In the genomic region with DNA sequence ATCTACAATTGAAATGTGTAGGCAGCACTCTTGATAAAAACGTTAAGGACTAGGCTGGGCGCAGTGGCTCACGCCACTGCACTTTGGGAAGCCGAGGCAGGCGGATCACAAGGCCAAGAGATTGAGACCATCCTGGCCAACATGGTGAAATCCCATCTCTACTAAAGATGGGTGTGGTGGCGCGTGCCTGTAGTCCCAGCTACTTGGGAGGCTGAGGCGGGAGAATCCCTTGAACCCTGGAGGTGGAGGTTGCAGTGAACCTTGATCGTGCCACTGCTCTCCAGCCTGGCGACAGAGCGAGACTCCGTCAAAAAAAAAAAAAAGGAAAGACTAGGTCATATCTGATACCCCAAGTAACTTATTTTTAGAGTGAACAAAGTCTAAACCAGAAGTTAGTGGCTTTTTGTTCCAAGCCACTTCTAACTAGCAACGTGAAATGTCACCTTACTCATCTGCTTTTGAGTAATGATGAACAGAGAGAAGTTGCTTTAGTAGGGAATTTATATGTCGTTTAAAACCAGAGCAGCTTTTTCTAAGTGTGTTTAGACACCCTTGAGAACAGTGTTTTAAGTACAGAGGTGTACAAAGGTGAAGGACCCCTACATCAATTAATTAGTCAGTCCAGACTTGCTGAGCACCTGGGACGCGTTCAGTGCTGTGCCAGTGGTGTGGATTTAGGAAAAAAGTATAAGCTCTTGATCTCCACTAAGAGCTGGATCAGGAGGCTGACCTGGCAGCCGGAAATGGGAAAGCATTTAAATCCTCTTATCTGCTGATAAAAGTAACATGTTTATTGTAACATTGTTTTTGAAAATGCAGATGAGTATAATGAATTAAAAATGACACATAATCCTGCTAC, we compare ENCODE assay signal across 19 cellular contexts. TPM values are rescaled to one million over a fixed set of nuclear protein-coding genes. Genes with fewer than 3 reads are reported as not detected.
DNase-seq lines count a peak whose midpoint lies in the region; ATAC-seq and TF ChIP-seq lines count a peak whose summit lies in the region.
"Had no signal": no experiment of that assay in that cellular context is flagged by ENCODE, and none has a peak within 500 bp of the region (broad histone marks: within the 10 kb centered on the region; RNA-seq: fewer than 3 reads in every experiment).

No MANE protein-coding gene starts in this region.

- peaks cover 52% of the 10 kb centered on the region for H3K4me1 Mint-ChIP-seq in activated T-cell treated with anti-CD3 and anti-CD28 coated beads, Interleukin-2, amount 50 U/mL, for 4 hours (ENCODE audit: low read depth)
- peaks cover 78% of the 10 kb centered on the region for H3K4me1 Mint-ChIP-seq in activated naive CD8-positive, alpha-beta T cell treated with anti-CD3 and anti-CD28 coated beads, Interleukin-2, amount 10 ng/mL, durations not matched to agents 7 days and 5 days
- peaks cover 62% of the 10 kb centered on the region for H3K4me1 Mint-ChIP-seq in stimulated activated effector memory CD8-positive, alpha-beta T cell treated with anti-CD3 and anti-CD28 coated beads, Interleukin-12 subunit alpha, Interleukin-12 subunit beta, amount 100 ng/mL, for 72 hours

- H3K4me3 ChIP-seq in PC-3 (ENCODE audit: low read length): no peak overlapping the region
- H3K4me3 ChIP-seq: GM23248, left lung, ovary, tibial artery had no signal

- no peaks in the 10 kb centered on the region for H3K27me3 ChIP-seq in PC-3 (ENCODE audit: low read length)
- H3K27me3 ChIP-seq: left lung, ovary, tibial artery had no signal

- CTCF ChIA-PET in PC-3 (lab: Charles Lee): no interaction called here

- POLR2A ChIA-PET in PC-3 (lab: Charles Lee; ENCODE audit: unreplicated experiment): no interaction called here
- POLR2A ChIA-PET in activated naive CD8-positive, alpha-beta T cell treated with anti-CD3 and anti-CD28 coated beads, Interleukin-2, amount 10 ng/mL, durations not matched to agents 7 days and 5 days (lab: Charles Lee): interaction anchor here (1.2 kb wide), 2 partner anchors 23 to 24 kb away, joined by 4 to 6 read pairs; a partner anchor contains a TSS

- peak overlapping the region; percentile 95 for H3K27ac ChIP-seq in PC-3 (ENCODE audit: low read length)
- H3K27ac ChIP-seq: GM23248, left lung, ovary, tibial artery had no signal

- H3K9me3 Mint-ChIP-seq in activated T-cell treated with anti-CD3 and anti-CD28 coated beads, Interleukin-2, amount 50 U/mL, for 4 hours: no peaks in the 10 kb centered on the region
- H3K9me3 Mint-ChIP-seq in activated naive CD8-positive, alpha-beta T cell treated with anti-CD3 and anti-CD28 coated beads, Interleukin-2, amount 10 ng/mL, durations not matched to agents 7 days and 5 days: no peaks in the 10 kb centered on the region
- no peaks in the 10 kb centered on the region for H3K9me3 Mint-ChIP-seq in stimulated activated effector memory CD8-positive, alpha-beta T cell treated with anti-CD3 and anti-CD28 coated beads, Interleukin-12 subunit alpha, Interleukin-12 subunit beta, amount 100 ng/mL, for 72 hours

- H2AFZ ChIP-seq in PC-3 (ENCODE audit: low read length): no peak overlapping the region
- H2AFZ ChIP-seq: GM23248 had no signal

- peak; percentile 55 for ATAC-seq in activated T-cell treated with anti-CD3 and anti-CD28 coated beads, Interleukin-2, amount 50 U/mL, for 4 hours
- ATAC-seq in PC-3: no peak
- ATAC-seq in activated naive CD8-positive, alpha-beta T cell treated with anti-CD3 and anti-CD28 coated beads, Interleukin-2, amount 10 ng/mL, durations not matched to agents 7 days and 5 days (ENCODE audit: low read depth): peak; percentile 21
- peak; percentile 76 for ATAC-seq in stimulated activated effector memory CD8-positive, alpha-beta T cell treated with anti-CD3 and anti-CD28 coated beads, Interleukin-12 subunit alpha, Interleukin-12 subunit beta, amount 100 ng/mL, for 72 hours
- ATAC-seq: left lung had no signal

- H3K4me3 Mint-ChIP-seq in activated T-cell treated with anti-CD3 and anti-CD28 coated beads, Interleukin-2, amount 50 U/mL, for 4 hours: peak overlapping the region; percentile 13
- H3K4me3 Mint-ChIP-seq in activated naive CD8-positive, alpha-beta T cell treated with anti-CD3 and anti-CD28 coated beads, Interleukin-2, amount 10 ng/mL, durations not matched to agents 7 days and 5 days: peak overlapping the region; percentile 58
- peak overlapping the region; percentile 71 for H3K4me3 Mint-ChIP-seq in stimulated activated effector memory CD8-positive, alpha-beta T cell treated with anti-CD3 and anti-CD28 coated beads, Interleukin-12 subunit alpha, Interleukin-12 subunit beta, amount 100 ng/mL, for 72 hours

- no peaks in the 10 kb centered on the region for H4K20me1 ChIP-seq in PC-3 (ENCODE audit: low read length)

- no peak for TF ChIP-seq CTCF in PC-3 (conservative IDR thresholded peaks at IDR 0.05; ENCODE audit: low read depth, low read length)

- no peak overlapping the region for H3K4me2 ChIP-seq in PC-3 (ENCODE audit: low read length)

- H3K4me1 ChIP-seq in PC-3 (ENCODE audit: insufficient read depth, low read length): peaks cover 60% of the 10 kb centered on the region

- BruUV-seq in PC-3 (replicated peaks; lab: Mats Ljungman, UMichigan): no TSS peak

- intact Hi-C loops in PC-3 (cut with micrococcal nuclease): loop anchor here (2.0 kb wide), 2 partner anchors 19 to 85 kb away; no protein-coding TSS in a partner anchor

- H3K9me3 ChIP-seq in PC-3 (ENCODE audit: low read length): no peaks in the 10 kb centered on the region
- H3K9me3 ChIP-seq: left lung, ovary, tibial artery had no signal

- no peaks in the 10 kb centered on the region for H3K79me2 ChIP-seq in PC-3 (ENCODE audit: low read length)

- peak overlapping the region; percentile 95 for H3K27ac Mint-ChIP-seq in activated naive CD8-positive, alpha-beta T cell treated with anti-CD3 and anti-CD28 coated beads, Interleukin-2, amount 10 ng/mL, durations not matched to agents 7 days and 5 days
- H3K27ac Mint-ChIP-seq in stimulated activated effector memory CD8-positive, alpha-beta T cell treated with anti-CD3 and anti-CD28 coated beads, Interleukin-12 subunit alpha, Interleukin-12 subunit beta, amount 100 ng/mL, for 72 hours: peak overlapping the region; percentile 97

- peaks cover 6% of the 10 kb centered on the region for H3F3A ChIP-seq in PC-3 (ENCODE audit: low read length, unreplicated experiment)

- no peak overlapping the region for H3K9ac ChIP-seq in PC-3 (ENCODE audit: low read length)
- H3K9ac ChIP-seq: GM23248 had no signal

- peaks cover 6% of the 10 kb centered on the region for H3K27me3 Mint-ChIP-seq in activated T-cell treated with anti-CD3 and anti-CD28 coated beads, Interleukin-2, amount 50 U/mL, for 4 hours (ENCODE audit: low read depth)
- H3K27me3 Mint-ChIP-seq in activated naive CD8-positive, alpha-beta T cell treated with anti-CD3 and anti-CD28 coated beads, Interleukin-2, amount 10 ng/mL, durations not matched to agents 7 days and 5 days: no peaks in the 10 kb centered on the region

- DNase-seq in activated T-cell treated with anti-CD3 and anti-CD28 coated beads, Interleukin-2, amount 50 U/mL, for 4 hours: no peak
- DNase-seq in activated T-cell treated with anti-CD3 and anti-CD28 coated beads, Interleukin-2, amount 50 U/mL, for 1 hour: no peak
- no peak for DNase-seq in PC-3
- no peak for DNase-seq in activated naive CD8-positive, alpha-beta T cell treated with anti-CD3 and anti-CD28 coated beads, Interleukin-2, amount 10 ng/mL, durations not matched to agents 7 days and 5 days
- DNase-seq in stimulated activated effector memory CD8-positive, alpha-beta T cell treated with anti-CD3 and anti-CD28 coated beads, Interleukin-12 subunit alpha, Interleukin-12 subunit beta, amount 100 ng/mL, for 72 hours (ENCODE audit: low spot score in 2 of 2): peak in 1 of 2 donors; percentile 47
- DNase-seq in effector CD8-positive, alpha-beta T cell (lab: John Stamatoyannopoulos, UW): no peak
- no peak for DNase-seq in NCI-H1105 treated with DMSO at 0.1 percent for 48 hours (lab: John Stamatoyannopoulos, UW)
- no peak for DNase-seq in UCSD-AML1 (lab: John Stamatoyannopoulos, UW; ENCODE audit: unreplicated experiment)
- DNase-seq: aorta; COR-L47; GM23248; left lung; MM.1S; NCI-H1930; NCI-H510A treated with DMSO at 0.1 percent for 48 hours; ovary; stimulated activated CD4-positive, alpha-beta T cell treated with anti-CD3 and anti-CD28 coated beads, Interleukin-4, amount 100 ng/mL, for 1 hour; SW 1271; tibial artery had no signal

- no peaks in the 10 kb centered on the region for H3K9me2 ChIP-seq in PC-3 (replicated peaks; ENCODE audit: low read length)

- H3K36me3 Mint-ChIP-seq in activated T-cell treated with anti-CD3 and anti-CD28 coated beads, Interleukin-2, amount 50 U/mL, for 4 hours (ENCODE audit: insufficient read depth): no peaks in the 10 kb centered on the region
- H3K36me3 Mint-ChIP-seq in activated naive CD8-positive, alpha-beta T cell treated with anti-CD3 and anti-CD28 coated beads, Interleukin-2, amount 10 ng/mL, durations not matched to agents 7 days and 5 days: peaks cover 4% of the 10 kb centered on the region
- no peaks in the 10 kb centered on the region for H3K36me3 Mint-ChIP-seq in stimulated activated effector memory CD8-positive, alpha-beta T cell treated with anti-CD3 and anti-CD28 coated beads, Interleukin-12 subunit alpha, Interleukin-12 subunit beta, amount 100 ng/mL, for 72 hours

- no peaks in the 10 kb centered on the region for H3K36me3 ChIP-seq in PC-3 (ENCODE audit: low read depth, low read length)
- H3K36me3 ChIP-seq: left lung, ovary, tibial artery had no signal

RNA-seq across cellular contexts. Expression of a gene that starts 23.5 kb away (rescaled TPM):
- 10 to 100 TPM; 31.8 to 65.2 (median 48.4) TPM for total RNA-seq in activated T-cell treated with anti-CD3 and anti-CD28 coated beads, Interleukin-2, amount 50 U/mL, for 4 hours
- 26.4 and 30.6 TPM in 2 replicates for total RNA-seq in PC-3 (2014; rRNA removed)
- total RNA-seq in activated naive CD8-positive, alpha-beta T cell treated with anti-CD3 and anti-CD28 coated beads, Interleukin-2, amount 10 ng/mL, durations not matched to agents 7 days and 5 days: 10 to 100 TPM; 46.3 to 51.3 TPM

Comparison
In these comparisons a context has a peak if more than half of its experiments do, and no peak if none do; other contexts are left out.
1. H3K4me3 Mint-ChIP-seq: peak in every context shown above with its lines; median percentile 71 in stimulated activated effector memory CD8-positive, alpha-beta T cell treated with anti-CD3 and anti-CD28 coated beads, Interleukin-12 subunit alpha, Interleukin-12 subunit beta, amount 100 ng/mL, for 72 hours; 58 in activated naive CD8-positive, alpha-beta T cell treated with anti-CD3 and anti-CD28 coated beads, Interleukin-2, amount 10 ng/mL, durations not matched to agents 7 days and 5 days; 13 in activated T-cell treated with anti-CD3 and anti-CD28 coated beads, Interleukin-2, amount 50 U/mL, for 4 hours.